Comparison of ENCODE assay signal across 8 cellular contexts in genomic region chr13:32413284-32413683, GRCh38.
"Had no signal": no experiment of that assay in that cellular context is flagged by ENCODE, and none has a peak within 500 bp of the region (broad histone marks: within the 10 kb centered on the region; RNA-seq: fewer than 3 reads in every experiment).

No MANE protein-coding gene starts in this region.

- H3K27ac Mint-ChIP-seq: HFFc6 had no signal

- FAIRE-seq: K562 had no signal

- ATAC-seq: HCT116, K562 had no signal

- H3K9me3 ChIP-seq: HAP-1 had no signal

- DNase-seq: GM23248, GOT3, H7, HFFc6, IMR-90 had no signal

- H3K4me3 Mint-ChIP-seq: HFFc6 had no signal

- H3K4me3 ChIP-seq: GM23248, HAP-1, K562 had no signal

- H3K36me3 ChIP-seq: HAP-1 had no signal
